Comparison of ENCODE assay signal across 18 cellular contexts in genomic region chr12:54160050-54160449, GRCh38.
"Had no signal": no experiment of that assay in that cellular context is flagged by ENCODE, and none has a peak within 500 bp of the region (broad histone marks: within the 10 kb centered on the region; RNA-seq: fewer than 3 reads in every experiment).

No MANE protein-coding gene starts in this region.

- H3K4me3 ChIP-seq: coronary artery, ovary, right atrium auricular region, sigmoid colon, skin epidermis, thyroid gland, upper lobe of left lung, vagina had no signal

- H3K27me3 ChIP-seq: ovary, right atrium auricular region, sigmoid colon, thyroid gland, upper lobe of left lung, vagina had no signal

- H3K4me1 ChIP-seq: foreskin keratinocyte, right atrium auricular region, thyroid gland, upper lobe of left lung, vagina had no signal

- H3K9me3 Mint-ChIP-seq: endodermal cell had no signal

- H3K36me3 ChIP-seq: ovary, right atrium auricular region, sigmoid colon, thyroid gland, upper lobe of left lung, vagina had no signal

- ATAC-seq: naive thymus-derived CD4-positive, alpha-beta T cell had no signal

- H3K4me3 Mint-ChIP-seq: endodermal cell had no signal

- H3K27ac Mint-ChIP-seq: endodermal cell had no signal

- H3K27ac ChIP-seq: coronary artery, foreskin keratinocyte, ovary, right atrium auricular region, sigmoid colon, skin epidermis, thyroid gland, upper lobe of left lung, vagina had no signal

- DNase-seq: effector CD4-positive, alpha-beta T cell; endodermal cell; erythroblast; foreskin keratinocyte; head of caudate nucleus; hippocampal formation; kidney glomerular epithelial cell; mesendoderm; naive thymus-derived CD4-positive, alpha-beta T cell; ovary; sigmoid colon; stimulated activated naive CD4-positive, alpha-beta T cell treated with Interleukin-2 at 50 U/mL for 16 hours; thyroid gland; upper lobe of left lung had no signal
